8 cellular contexts compared by ENCODE assay signal in the genomic region with DNA sequence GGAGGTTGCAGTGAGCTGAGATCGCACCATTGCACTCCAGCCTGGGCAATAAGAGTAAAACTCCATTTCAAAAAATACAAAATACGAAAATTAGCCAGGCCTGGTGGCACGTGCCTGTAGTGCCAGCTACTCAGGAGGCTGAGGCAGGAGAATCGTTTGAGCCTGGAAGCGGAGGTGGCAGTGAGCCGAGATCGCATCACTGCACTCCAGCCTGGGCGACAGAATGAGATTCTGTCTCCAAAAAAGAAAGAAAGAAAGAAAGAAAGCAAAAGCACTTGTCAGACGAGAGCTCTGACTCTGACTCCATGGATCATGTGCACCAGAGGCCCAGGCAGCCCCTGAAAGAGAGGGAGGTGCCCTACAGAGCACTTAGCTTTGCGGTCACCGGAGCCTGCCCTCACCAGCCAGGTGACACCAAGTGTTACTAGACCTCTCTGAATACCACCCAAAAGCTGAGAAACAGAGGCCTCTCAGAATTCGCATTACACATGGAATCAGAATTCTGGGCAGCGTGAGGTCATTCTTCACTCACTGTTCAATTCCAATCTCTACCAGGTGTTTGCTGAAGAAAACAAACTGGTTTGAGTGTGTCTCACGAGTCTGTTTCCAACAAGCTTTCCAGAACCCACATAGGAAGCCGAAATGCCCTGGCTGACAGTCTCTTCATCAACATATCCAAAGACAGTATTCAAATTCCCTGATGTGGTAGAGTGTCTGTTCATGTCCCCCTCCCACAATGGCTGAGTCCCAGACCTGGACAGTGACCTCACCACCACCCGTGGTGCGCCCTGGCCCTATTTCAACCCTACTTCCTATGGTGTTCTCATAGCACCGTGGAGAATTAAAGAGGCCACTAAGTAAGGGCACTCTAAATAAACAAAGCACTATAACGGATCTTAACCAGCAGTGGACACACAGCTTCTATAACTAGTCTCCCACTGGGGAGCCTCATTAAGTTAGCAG. TPM values are rescaled to one million over a fixed set of nuclear protein-coding genes. Genes with fewer than 3 reads are reported as not detected.
A peak's percentile ranks its signal among the peaks of the same experiment; 100 is the strongest.
DNase-seq lines count a peak whose midpoint lies in the region; ATAC-seq and TF ChIP-seq lines count a peak whose summit lies in the region.

No MANE protein-coding gene starts in this region.

- no peaks in the 10 kb centered on the region for H3K9me3 Mint-ChIP-seq in activated T-helper 2 cell treated with anti-CD3 and anti-CD28 coated beads, Interferon-gamma antibody, Interleukin-2, Interleukin-4, amounts not matched to agents 10 μg/mL and 5 μg/mL and 100 μg/mL, durations not matched to agents 14 hours and 24 hours and 36 hours

- H3K27me3 ChIP-seq in iPS-15b (ENCODE audit: control insufficient read depth, insufficient read depth, low read length), result no peaks in the 10 kb centered on the region
- no peaks in the 10 kb centered on the region for H3K27me3 ChIP-seq in smooth muscle cell (ENCODE audit: low read depth)

- H3K27ac Mint-ChIP-seq in activated T-helper 2 cell treated with anti-CD3 and anti-CD28 coated beads, Interferon-gamma antibody, Interleukin-2, Interleukin-4, amounts not matched to agents 10 μg/mL and 5 μg/mL and 100 μg/mL, durations not matched to agents 14 hours and 24 hours and 36 hours, result peak overlapping the region; percentile 69

- intact Hi-C loops in activated T-helper 2 cell treated with anti-CD3 and anti-CD28 coated beads, Interferon-gamma antibody, Interleukin-2, Interleukin-4, amounts not matched to agents 10 μg/mL and 5 μg/mL and 100 μg/mL, durations not matched to agents 14 hours and 24 hours and 36 hours (cut with micrococcal nuclease), result loop anchor here (2.0 to 5.0 kb wide), 5 partner anchors 29 to 83 kb away; partner anchors contain the start of genes COPS3, NT5M and PLD6

- H3K4me3 Mint-ChIP-seq in activated T-helper 2 cell treated with anti-CD3 and anti-CD28 coated beads, Interferon-gamma antibody, Interleukin-2, Interleukin-4, amounts not matched to agents 10 μg/mL and 5 μg/mL and 100 μg/mL, durations not matched to agents 14 hours and 24 hours and 36 hours (ENCODE audit: low read depth), result peak overlapping the region; percentile 95

- H3K4me3 ChIP-seq in HEK293 (ENCODE audit: low read depth, low read length) (peak overlapping the region; percentile 100), iPS-15b (ENCODE audit: low read depth, low read length) (peak overlapping the region; percentile 97), smooth muscle cell (peak overlapping the region; percentile 98)

- H3K9me3 ChIP-seq in HEK293 (ENCODE audit: control insufficient read depth, insufficient read depth, low read depth, low read length), result no peaks in the 10 kb centered on the region
- no peaks in the 10 kb centered on the region for H3K9me3 ChIP-seq in iPS-15b (ENCODE audit: control insufficient read depth, insufficient read depth, low read length)
- no peaks in the 10 kb centered on the region for H3K9me3 ChIP-seq in smooth muscle cell (replicated peaks; ENCODE audit: low read depth)

- H3K27ac ChIP-seq in HEK293 (ENCODE audit: extremely low read depth, low read depth, low read length) (no peak overlapping the region), smooth muscle cell (ENCODE audit: low read depth) (peak overlapping the region; percentile 98)

- no peak overlapping the region for H2AFZ ChIP-seq in smooth muscle cell (ENCODE audit: low read depth)

- POLR2A ChIA-PET in HEK293 (lab: Yijun Ruan, JAX), result interaction anchor here (0.6 to 2.7 kb wide), 6 partner anchors 9 to 66 kb away, joined by 3 to 11 read pairs (median 5); partner anchors contain the start of gene COPS3

- no peak for ATAC-seq in GM18907 (IDR thresholded peaks at IDR 0.05; ENCODE audit: unreplicated experiment)
- ATAC-seq in GM18873 (IDR thresholded peaks at IDR 0.05; ENCODE audit: low FRiP score, unreplicated experiment), result no peak

- CTCF ChIA-PET in HEK293 (lab: Yijun Ruan, JAX), result interaction anchor here (0.8 to 1.3 kb wide), 5 partner anchors 39 to 378 kb away, joined by 3 to 4 read pairs (median 3); no protein-coding TSS in a partner anchor

- peaks cover 43% of the 10 kb centered on the region for H4K20me1 ChIP-seq in smooth muscle cell (ENCODE audit: low read depth)

- peaks cover 34% of the 10 kb centered on the region for H3K79me2 ChIP-seq in smooth muscle cell (ENCODE audit: low read depth)

- peaks cover 29% of the 10 kb centered on the region for H3K4me1 Mint-ChIP-seq in activated T-helper 2 cell treated with anti-CD3 and anti-CD28 coated beads, Interferon-gamma antibody, Interleukin-2, Interleukin-4, amounts not matched to agents 10 μg/mL and 5 μg/mL and 100 μg/mL, durations not matched to agents 14 hours and 24 hours and 36 hours (ENCODE audit: low read depth)

- peaks cover 14% of the 10 kb centered on the region for H3K36me3 Mint-ChIP-seq in activated T-helper 2 cell treated with anti-CD3 and anti-CD28 coated beads, Interferon-gamma antibody, Interleukin-2, Interleukin-4, amounts not matched to agents 10 μg/mL and 5 μg/mL and 100 μg/mL, durations not matched to agents 14 hours and 24 hours and 36 hours (ENCODE audit: low read depth)

- H3K4me1 ChIP-seq in HEK293 (ENCODE audit: control insufficient read depth, insufficient read depth, low read length) (peaks cover 7% of the 10 kb centered on the region; the same call in 1 of the 2 replicates), iPS-15b (ENCODE audit: control insufficient read depth, insufficient read depth, low read length) (no peaks in the 10 kb centered on the region), smooth muscle cell (ENCODE audit: low read depth) (peaks cover 9% of the 10 kb centered on the region)

- H3K36me3 ChIP-seq in HEK293 (ENCODE audit: control insufficient read depth in 2 of 2, insufficient read depth in 1 of 2, low read length in 2 of 2) (peaks cover 12 to 23% of the 10 kb centered on the region in 2 experiments), iPS-15b (ENCODE audit: control insufficient read depth, insufficient read depth, low read length) (peaks cover 10% of the 10 kb centered on the region), smooth muscle cell (ENCODE audit: low read depth) (no peaks in the 10 kb centered on the region)

- H3F3A ChIP-seq in smooth muscle cell (ENCODE audit: low read depth), result peaks cover 3% of the 10 kb centered on the region

- DNase-seq in ACHN (peak; percentile 76), smooth muscle cell (lab: John Stamatoyannopoulos, UW; ENCODE audit: unreplicated experiment) (no peak), ecto neural progenitor cell (ENCODE audit: low spot score) (no peak)
- DNase-seq in activated T-helper 2 cell treated with anti-CD3 and anti-CD28 coated beads, Interferon-gamma antibody, Interleukin-2, Interleukin-4, amounts not matched to agents 10 μg/mL and 5 μg/mL and 100 μg/mL, durations not matched to agents 14 hours and 24 hours and 36 hours (ENCODE audit: low spot score), result no peak

- H3K9ac ChIP-seq in iPS-15b (ENCODE audit: low read depth, low read length) (no peak overlapping the region), smooth muscle cell (ENCODE audit: low read depth) (peak overlapping the region; percentile 100)

- no peak for TF ChIP-seq CTCF in HEK293 (tag by site-specific recombination; IDR thresholded peaks at IDR 0.05)
- no peak for TF ChIP-seq CTCF in smooth muscle cell (IDR thresholded peaks at IDR 0.05; ENCODE audit: borderline replicate concordance, insufficient read depth, poor library complexity, severe bottlenecking)

- in situ Hi-C loops in ACHN (cut with HindIII; ENCODE audit: low pct_ligation_motif_present, low pct_unique_long_range_greater_than_20kb, low sequenced_read_pairs), result no loop called here

- WGBS in smooth muscle cell (ENCODE audit: low lambda C conversion rate), result 83% methylated on average over 19 of the region's 19 CpGs

- H3K4me2 ChIP-seq in smooth muscle cell, result peak overlapping the region; percentile 98

- H3K27me3 Mint-ChIP-seq in activated T-helper 2 cell treated with anti-CD3 and anti-CD28 coated beads, Interferon-gamma antibody, Interleukin-2, Interleukin-4, amounts not matched to agents 10 μg/mL and 5 μg/mL and 100 μg/mL, durations not matched to agents 14 hours and 24 hours and 36 hours (ENCODE audit: low read depth), result no peaks in the 10 kb centered on the region

TF ChIP-seq in HEK293, 187 proteins besides CTCF, POLR2A, EP300 and RAD21 (continues in another document):
- TF ChIP-seq SP7 (tag by site-specific recombination; IDR thresholded peaks at IDR 0.05) (peak; percentile 53; the same call in 1 of the 2 replicates), ZNF423 (tag by site-specific recombination; IDR thresholded peaks at IDR 0.05) (peak; percentile 56; the same call in 1 of the 2 replicates), ZNF623 (tag by site-specific recombination; IDR thresholded peaks at IDR 0.05) (no peak), HIC1 (tag by site-specific recombination; IDR thresholded peaks at IDR 0.05) (peak; percentile 74; the same call in 1 of the 2 replicates)

RNA-seq across cellular contexts. Expression of gene FLCN, which starts 1.5 kb away (rescaled TPM):
- 27.7 and 30.4 TPM in 2 replicates for total RNA-seq in activated T-helper 2 cell treated with anti-CD3 and anti-CD28 coated beads, Interferon-gamma antibody, Interleukin-2, Interleukin-4, amounts not matched to agents 10 μg/mL and 5 μg/mL and 100 μg/mL, durations not matched to agents 14 hours and 24 hours and 36 hours
- total RNA-seq in smooth muscle cell, result 13.0 and 15.1 TPM in 2 replicates
- polyA plus RNA-seq in smooth muscle cell, result 7.6 and 11.8 TPM in 2 replicates

RNA-seq across cellular contexts. Expression of gene PLD6, which starts 29.4 kb away (rescaled TPM):
- 8.5 and 9.1 TPM in 2 replicates for total RNA-seq in activated T-helper 2 cell treated with anti-CD3 and anti-CD28 coated beads, Interferon-gamma antibody, Interleukin-2, Interleukin-4, amounts not matched to agents 10 μg/mL and 5 μg/mL and 100 μg/mL, durations not matched to agents 14 hours and 24 hours and 36 hours
- 0.18 and 0.49 TPM in 2 replicates for total RNA-seq in smooth muscle cell
- polyA plus RNA-seq in smooth muscle cell, result 0.26 and 1.4 TPM in 2 replicates

RNA-seq across cellular contexts. Expression of gene COPS3, which starts 45.6 kb away (rescaled TPM):
- 102 and 106 TPM in 2 replicates for total RNA-seq in activated T-helper 2 cell treated with anti-CD3 and anti-CD28 coated beads, Interferon-gamma antibody, Interleukin-2, Interleukin-4, amounts not matched to agents 10 μg/mL and 5 μg/mL and 100 μg/mL, durations not matched to agents 14 hours and 24 hours and 36 hours
- 77.0 and 107 TPM in 2 replicates for total RNA-seq in smooth muscle cell
- polyA plus RNA-seq in smooth muscle cell, result 68.3 and 76.4 TPM in 2 replicates
